1 cellular context compared by ENCODE assay signal in the genomic region with DNA sequence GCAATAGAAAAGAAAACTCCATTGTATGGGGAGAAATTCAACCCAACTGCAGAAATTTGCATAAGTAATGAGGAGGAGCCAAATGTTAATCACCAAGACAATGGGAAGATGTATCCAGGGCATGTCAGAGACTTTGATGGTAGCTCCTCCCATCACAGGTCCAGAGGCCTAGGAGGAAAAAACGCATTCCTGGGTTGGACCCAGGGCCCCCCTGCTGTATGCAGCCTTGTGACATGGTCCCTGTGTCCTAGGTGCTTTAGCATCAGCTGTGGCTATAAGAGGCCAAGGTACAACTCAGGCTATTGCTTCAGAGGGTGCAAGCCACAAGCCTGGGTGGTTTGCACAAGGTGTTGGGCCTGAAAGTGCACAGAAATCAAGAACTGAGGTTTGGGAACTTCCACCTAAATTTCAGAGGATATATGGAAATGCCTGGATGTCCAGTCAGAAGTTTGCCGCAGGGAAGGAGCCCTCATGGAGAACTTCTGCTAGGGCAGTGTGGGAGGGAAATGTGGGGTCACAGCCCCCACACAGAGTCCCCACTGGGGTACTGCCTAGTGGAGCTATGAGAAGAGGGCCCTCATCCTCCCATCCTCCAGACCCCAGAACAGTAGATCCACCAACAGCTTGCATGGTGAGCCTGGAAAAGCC.
TF ChIP-seq lines count a peak whose summit lies in the region.

No MANE protein-coding gene starts in this region.

TF ChIP-seq in HEK293, 187 proteins besides CTCF, POLR2A, EP300 and RAD21 (continued from another document):
- TF ChIP-seq, protein P1, sequence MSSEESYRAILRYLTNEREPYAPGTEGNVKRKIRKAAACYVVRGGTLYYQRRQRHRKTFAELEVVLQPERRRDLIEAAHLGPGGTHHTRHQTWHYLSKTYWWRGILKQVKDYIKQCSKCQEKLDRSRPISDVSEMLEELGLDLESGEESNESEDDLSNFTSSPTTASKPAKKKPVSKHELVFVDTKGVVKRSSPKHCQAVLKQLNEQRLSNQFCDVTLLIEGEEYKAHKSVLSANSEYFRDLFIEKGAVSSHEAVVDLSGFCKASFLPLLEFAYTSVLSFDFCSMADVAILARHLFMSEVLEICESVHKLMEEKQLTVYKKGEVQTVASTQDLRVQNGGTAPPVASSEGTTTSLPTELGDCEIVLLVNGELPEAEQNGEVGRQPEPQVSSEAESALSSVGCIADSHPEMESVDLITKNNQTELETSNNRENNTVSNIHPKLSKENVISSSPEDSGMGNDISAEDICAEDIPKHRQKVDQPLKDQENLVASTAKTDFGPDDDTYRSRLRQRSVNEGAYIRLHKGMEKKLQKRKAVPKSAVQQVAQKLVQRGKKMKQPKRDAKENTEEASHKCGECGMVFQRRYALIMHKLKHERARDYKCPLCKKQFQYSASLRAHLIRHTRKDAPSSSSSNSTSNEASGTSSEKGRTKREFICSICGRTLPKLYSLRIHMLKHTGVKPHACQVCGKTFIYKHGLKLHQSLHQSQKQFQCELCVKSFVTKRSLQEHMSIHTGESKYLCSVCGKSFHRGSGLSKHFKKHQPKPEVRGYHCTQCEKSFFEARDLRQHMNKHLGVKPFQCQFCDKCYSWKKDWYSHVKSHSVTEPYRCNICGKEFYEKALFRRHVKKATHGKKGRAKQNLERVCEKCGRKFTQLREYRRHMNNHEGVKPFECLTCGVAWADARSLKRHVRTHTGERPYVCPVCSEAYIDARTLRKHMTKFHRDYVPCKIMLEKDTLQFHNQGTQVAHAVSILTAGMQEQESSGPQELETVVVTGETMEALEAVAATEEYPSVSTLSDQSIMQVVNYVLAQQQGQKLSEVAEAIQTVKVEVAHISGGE (tag by site-specific recombination; conservative IDR thresholded peaks at IDR 0.05; ENCODE audit: low read depth), result no peak
- no peak for TF ChIP-seq ZNF211 (tag by site-specific recombination; IDR thresholded peaks at IDR 0.05; ENCODE audit: low read depth)
- TF ChIP-seq, protein P2, sequence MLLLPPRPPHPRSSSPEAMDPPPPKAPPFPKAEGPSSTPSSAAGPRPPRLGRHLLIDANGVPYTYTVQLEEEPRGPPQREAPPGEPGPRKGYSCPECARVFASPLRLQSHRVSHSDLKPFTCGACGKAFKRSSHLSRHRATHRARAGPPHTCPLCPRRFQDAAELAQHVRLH (tag by site-specific recombination; IDR thresholded peaks at IDR 0.05), result no peak
